Comparison of ENCODE assay signal across 1 cellular context in the genomic region with DNA sequence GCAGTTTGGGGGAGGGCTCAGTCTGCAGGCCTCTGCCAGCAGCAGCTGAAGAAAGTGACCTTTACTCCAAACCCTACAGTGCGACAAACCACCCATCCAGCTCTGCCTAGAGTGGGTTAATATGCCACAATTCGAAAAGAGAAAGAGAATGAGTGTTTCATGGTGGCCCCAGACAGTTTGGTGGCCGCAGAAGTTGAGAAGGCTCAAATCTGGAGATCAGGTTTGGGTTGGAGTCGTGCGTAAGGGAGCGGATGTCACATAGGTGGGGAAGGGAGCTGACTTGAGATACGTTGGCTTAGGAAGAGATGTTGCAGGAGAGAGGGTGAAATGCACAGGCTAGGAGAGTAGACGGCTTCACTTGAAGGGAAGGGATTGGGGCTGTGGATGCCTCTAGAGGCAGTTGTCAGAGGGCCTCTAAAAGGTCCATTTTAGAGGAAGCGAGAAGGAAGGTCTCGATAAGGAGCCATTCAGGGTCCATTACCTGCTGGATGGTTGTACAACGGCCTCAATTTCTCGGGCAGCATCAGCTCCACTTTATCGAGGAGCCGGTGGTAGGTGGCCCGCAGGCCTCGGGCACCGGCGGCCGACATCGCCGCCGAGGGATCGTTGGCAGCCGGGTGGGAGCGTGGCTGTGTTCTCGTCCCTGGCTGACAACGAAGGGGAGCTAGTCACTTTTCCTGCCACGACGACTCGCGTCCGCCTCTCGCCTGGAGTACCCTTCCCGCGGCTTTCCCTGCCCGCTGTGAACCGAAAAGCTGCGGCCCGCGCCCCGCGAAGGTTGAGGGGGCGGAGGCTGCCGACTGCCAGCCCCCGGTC.
TF ChIP-seq lines count a peak whose summit lies in the region.

No MANE protein-coding gene starts in this region.

TF ChIP-seq in K562, 482 proteins besides CTCF, POLR2A, EP300 and RAD21 (continued from another document and continues in another):
- TF ChIP-seq, protein P1, sequence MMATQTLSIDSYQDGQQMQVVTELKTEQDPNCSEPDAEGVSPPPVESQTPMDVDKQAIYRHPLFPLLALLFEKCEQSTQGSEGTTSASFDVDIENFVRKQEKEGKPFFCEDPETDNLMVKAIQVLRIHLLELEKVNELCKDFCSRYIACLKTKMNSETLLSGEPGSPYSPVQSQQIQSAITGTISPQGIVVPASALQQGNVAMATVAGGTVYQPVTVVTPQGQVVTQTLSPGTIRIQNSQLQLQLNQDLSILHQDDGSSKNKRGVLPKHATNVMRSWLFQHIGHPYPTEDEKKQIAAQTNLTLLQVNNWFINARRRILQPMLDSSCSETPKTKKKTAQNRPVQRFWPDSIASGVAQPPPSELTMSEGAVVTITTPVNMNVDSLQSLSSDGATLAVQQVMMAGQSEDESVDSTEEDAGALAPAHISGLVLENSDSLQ (IDR thresholded peaks at IDR 0.05) = no peak
- TF ChIP-seq CEBPG (CRISPR knock-in tag; IDR thresholded peaks at IDR 0.05) = no peak
- no peak for TF ChIP-seq CEBPG (tag; conservative IDR thresholded peaks at IDR 0.05 in 1 of 2, IDR thresholded peaks at IDR 0.05 in 1 of 2)
- no peak for TF ChIP-seq BRF2 (IDR thresholded peaks at IDR 0.05; ENCODE audit: borderline replicate concordance, insufficient read depth, insufficient read length)
- TF ChIP-seq ATF3 (IDR thresholded peaks at IDR 0.05) = no peak
- TF ChIP-seq ATF3 (CRISPR knock-in tag; conservative IDR thresholded peaks at IDR 0.05) = 0 out of 2 replicates have a peak, but pooled peaks have one; percentile 58
- peak; percentile 21; the same call in 1 of the 2 replicates for TF ChIP-seq ZBTB43 (CRISPR knock-in tag; IDR thresholded peaks at IDR 0.05)
- peak; percentile 17; the same call in 1 of the 2 replicates for TF ChIP-seq CREB1 (IDR thresholded peaks at IDR 0.05)
- no peak for TF ChIP-seq CREB1 (CRISPR knock-in tag; IDR thresholded peaks at IDR 0.05)
- no peak for TF ChIP-seq FOS (IDR thresholded peaks at IDR 0.05; ENCODE audit: extremely low read depth, insufficient read length)
- TF ChIP-seq, protein P2, sequence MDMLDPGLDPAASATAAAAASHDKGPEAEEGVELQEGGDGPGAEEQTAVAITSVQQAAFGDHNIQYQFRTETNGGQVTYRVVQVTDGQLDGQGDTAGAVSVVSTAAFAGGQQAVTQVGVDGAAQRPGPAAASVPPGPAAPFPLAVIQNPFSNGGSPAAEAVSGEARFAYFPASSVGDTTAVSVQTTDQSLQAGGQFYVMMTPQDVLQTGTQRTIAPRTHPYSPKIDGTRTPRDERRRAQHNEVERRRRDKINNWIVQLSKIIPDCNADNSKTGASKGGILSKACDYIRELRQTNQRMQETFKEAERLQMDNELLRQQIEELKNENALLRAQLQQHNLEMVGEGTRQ (CRISPR knock-in tag; IDR thresholded peaks at IDR 0.05) = no peak
- no peak for TF ChIP-seq TFAM (CRISPR knock-in tag; conservative IDR thresholded peaks at IDR 0.05)
- no peak for TF ChIP-seq ATF2 (CRISPR knock-in tag; IDR thresholded peaks at IDR 0.05)
- no peak for TF ChIP-seq ZNF740 (CRISPR knock-in tag; IDR thresholded peaks at IDR 0.05)
- no peak for TF ChIP-seq ZNF740 (tag; IDR thresholded peaks at IDR 0.05)
- TF ChIP-seq, protein P3, sequence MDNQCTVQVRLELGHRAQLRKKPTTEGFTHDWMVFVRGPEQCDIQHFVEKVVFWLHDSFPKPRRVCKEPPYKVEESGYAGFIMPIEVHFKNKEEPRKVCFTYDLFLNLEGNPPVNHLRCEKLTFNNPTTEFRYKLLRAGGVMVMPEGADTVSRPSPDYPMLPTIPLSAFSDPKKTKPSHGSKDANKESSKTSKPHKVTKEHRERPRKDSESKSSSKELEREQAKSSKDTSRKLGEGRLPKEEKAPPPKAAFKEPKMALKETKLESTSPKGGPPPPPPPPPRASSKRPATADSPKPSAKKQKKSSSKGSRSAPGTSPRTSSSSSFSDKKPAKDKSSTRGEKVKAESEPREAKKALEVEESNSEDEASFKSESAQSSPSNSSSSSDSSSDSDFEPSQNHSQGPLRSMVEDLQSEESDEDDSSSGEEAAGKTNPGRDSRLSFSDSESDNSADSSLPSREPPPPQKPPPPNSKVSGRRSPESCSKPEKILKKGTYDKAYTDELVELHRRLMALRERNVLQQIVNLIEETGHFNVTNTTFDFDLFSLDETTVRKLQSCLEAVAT (IDR thresholded peaks at IDR 0.05) = peak; percentile 85 to 90; a peak in 3 of 4 replicates
- TF ChIP-seq RFX5 (IDR thresholded peaks at IDR 0.05; ENCODE audit: low read depth, low read length) = no peak
- TF ChIP-seq ZNF699 (CRISPR knock-in tag; IDR thresholded peaks at IDR 0.05; ENCODE audit: insufficient replicate concordance) = no peak
- TF ChIP-seq, protein P4, sequence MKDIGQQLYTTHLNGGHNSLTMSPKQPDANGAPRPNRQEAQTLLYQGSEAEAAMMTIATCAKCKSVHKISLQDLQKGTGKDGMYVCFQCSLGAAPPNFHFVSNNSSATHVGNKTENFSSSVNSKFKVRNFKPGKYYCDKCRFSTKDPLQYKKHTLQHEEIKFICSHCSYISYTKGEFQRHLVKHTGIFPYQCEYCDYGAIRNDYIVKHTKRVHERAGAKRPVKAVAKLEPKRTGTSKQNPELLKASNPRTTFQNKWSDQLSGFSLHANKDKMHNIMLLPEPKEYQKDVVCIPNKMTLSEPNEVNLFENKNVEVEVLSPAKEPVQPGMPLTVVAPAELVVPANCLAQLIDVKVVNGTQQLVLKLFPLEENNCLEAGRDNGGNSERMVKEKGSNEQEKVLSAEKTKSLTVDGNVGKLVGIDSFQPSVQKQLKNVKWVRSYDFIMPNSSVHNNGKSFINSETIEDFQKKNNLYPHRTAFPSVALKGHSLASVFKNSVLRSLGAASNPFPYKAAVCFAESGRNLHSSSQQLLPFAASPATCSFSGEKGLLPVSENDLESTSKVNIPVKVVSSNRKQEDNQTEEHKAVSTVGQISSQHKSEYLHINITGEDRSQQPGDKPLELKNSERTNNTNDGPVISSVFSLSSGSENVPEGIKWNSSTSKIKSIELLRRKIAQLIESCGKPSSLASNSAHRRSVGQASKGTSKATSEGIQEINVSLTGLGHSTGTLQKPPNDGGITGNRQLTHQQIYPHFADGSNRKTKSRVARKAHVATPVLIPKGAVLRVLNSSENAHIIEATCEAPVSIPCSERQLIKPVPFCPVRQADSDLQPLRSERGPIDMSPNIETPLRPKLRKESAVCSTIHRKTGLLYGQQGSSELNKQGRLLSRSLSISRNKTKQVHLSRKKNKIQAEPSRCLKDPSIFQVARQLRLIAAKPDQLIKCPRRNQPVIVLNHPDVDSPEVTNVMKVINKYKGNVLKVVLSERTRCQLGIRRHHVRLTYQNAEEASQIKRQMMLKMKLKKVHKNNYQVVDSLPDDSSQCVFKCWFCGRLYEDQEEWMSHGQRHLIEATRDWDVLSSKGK (CRISPR knock-in tag; IDR thresholded peaks at IDR 0.05) = no peak
- TF ChIP-seq ZNF778 (CRISPR knock-in tag; IDR thresholded peaks at IDR 0.05) = no peak
- 0 out of 2 replicates have a peak, but pooled peaks have one; percentile 89 for TF ChIP-seq L3MBTL2 (IDR thresholded peaks at IDR 0.05)
- no peak for TF ChIP-seq GABPB2 (CRISPR knock-in tag; conservative IDR thresholded peaks at IDR 0.05)
- no peak for TF ChIP-seq ZNF280B (CRISPR knock-in tag; IDR thresholded peaks at IDR 0.05)
- peak; percentile 53; the same call in 1 of the 2 replicates for TF ChIP-seq ZNF444 (CRISPR knock-in tag; IDR thresholded peaks at IDR 0.05)
- 0 out of 2 replicates have a peak, but pooled peaks have one; percentile 33 for TF ChIP-seq ZNF134 (CRISPR knock-in tag; conservative IDR thresholded peaks at IDR 0.05)
- TF ChIP-seq CCNT2 (IDR thresholded peaks at IDR 0.05; ENCODE audit: borderline replicate concordance, extremely low read depth, insufficient read length, low read depth, low read length) = no peak
- peak in 1 of 2 experiments; percentile 79; a peak in 2 of 4 replicates for TF ChIP-seq HDAC1 (IDR thresholded peaks at IDR 0.05)
- no peak for TF ChIP-seq DDX20 (tag; IDR thresholded peaks at IDR 0.05; ENCODE audit: low read depth)
- peak; percentile 76; the same call in 1 of the 2 replicates for TF ChIP-seq ZC3H8 (IDR thresholded peaks at IDR 0.05)
- no peak for TF ChIP-seq TCF7L2 (IDR thresholded peaks at IDR 0.05; ENCODE audit: low read depth, low read length)
- TF ChIP-seq SOX6 (IDR thresholded peaks at IDR 0.05) = no peak
- TF ChIP-seq ZFX (CRISPR knock-in tag; IDR thresholded peaks at IDR 0.05) = peak; percentile 84
- TF ChIP-seq ZNF785 (CRISPR knock-in tag; IDR thresholded peaks at IDR 0.05) = no peak
- no peak for TF ChIP-seq SMARCB1 (IDR thresholded peaks at IDR 0.05; ENCODE audit: insufficient read length, low read depth)
- no peak for TF ChIP-seq PTBP1 (IDR thresholded peaks at IDR 0.05; ENCODE audit: low read depth, low read length)
- TF ChIP-seq TBL1XR1 (IDR thresholded peaks at IDR 0.05; ENCODE audit: low read length in 2 of 2) = no peak; a peak in 1 of 4 replicates
- TF ChIP-seq, protein P5, sequence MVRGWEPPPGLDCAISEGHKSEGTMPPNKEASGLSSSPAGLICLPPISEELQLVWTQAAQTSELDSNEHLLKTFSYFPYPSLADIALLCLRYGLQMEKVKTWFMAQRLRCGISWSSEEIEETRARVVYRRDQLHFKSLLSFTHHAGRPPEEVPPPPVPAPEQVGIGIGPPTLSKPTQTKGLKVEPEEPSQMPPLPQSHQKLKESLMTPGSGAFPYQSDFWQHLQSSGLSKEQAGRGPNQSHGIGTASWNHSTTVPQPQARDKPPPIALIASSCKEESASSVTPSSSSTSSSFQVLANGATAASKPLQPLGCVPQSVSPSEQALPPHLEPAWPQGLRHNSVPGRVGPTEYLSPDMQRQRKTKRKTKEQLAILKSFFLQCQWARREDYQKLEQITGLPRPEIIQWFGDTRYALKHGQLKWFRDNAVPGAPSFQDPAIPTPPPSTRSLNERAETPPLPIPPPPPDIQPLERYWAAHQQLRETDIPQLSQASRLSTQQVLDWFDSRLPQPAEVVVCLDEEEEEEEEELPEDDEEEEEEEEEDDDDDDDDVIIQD (CRISPR knock-in tag; IDR thresholded peaks at IDR 0.05) = 0 out of 2 replicates have a peak, but pooled peaks have one; percentile 9
- TF ChIP-seq NR2F6 (CRISPR knock-in tag; IDR thresholded peaks at IDR 0.05) = peak; percentile 62; the same call in 1 of the 2 replicates
- TF ChIP-seq ZC3H4 (CRISPR knock-in tag; IDR thresholded peaks at IDR 0.05; ENCODE audit: borderline replicate concordance) = peak; percentile 76; the same call in 1 of the 2 replicates
- peak; percentile 50; the same call in 1 of the 2 replicates for TF ChIP-seq LEF1 (IDR thresholded peaks at IDR 0.05)
- TF ChIP-seq PHF21A (IDR thresholded peaks at IDR 0.05; ENCODE audit: borderline replicate concordance, low read depth) = no peak
- no peak for TF ChIP-seq ADNP (tag; IDR thresholded peaks at IDR 0.05)
- 0 out of 2 replicates have a peak, but pooled peaks have one; percentile 9 for TF ChIP-seq KLF13 (tag; IDR thresholded peaks at IDR 0.05; ENCODE audit: borderline replicate concordance, low read depth)
